Comparison of ENCODE assay signal across 1 cellular context in genomic region chr1:52055854-52056109, GRCh38.
TF ChIP-seq lines count a peak whose summit lies in the region.

No MANE protein-coding gene starts in this region.

TF ChIP-seq in GM23338, 12 proteins besides CTCF, POLR2A, EP300 and RAD21 (continued from another document):
- no peak for TF ChIP-seq ZNF462 (CRISPR knock-in tag; IDR thresholded peaks at IDR 0.05)
- TF ChIP-seq EZH2 (IDR thresholded peaks at IDR 0.05; ENCODE audit: low read depth, unreplicated experiment) = no peak
